1 cellular context compared by ENCODE assay signal in the genomic region with DNA sequence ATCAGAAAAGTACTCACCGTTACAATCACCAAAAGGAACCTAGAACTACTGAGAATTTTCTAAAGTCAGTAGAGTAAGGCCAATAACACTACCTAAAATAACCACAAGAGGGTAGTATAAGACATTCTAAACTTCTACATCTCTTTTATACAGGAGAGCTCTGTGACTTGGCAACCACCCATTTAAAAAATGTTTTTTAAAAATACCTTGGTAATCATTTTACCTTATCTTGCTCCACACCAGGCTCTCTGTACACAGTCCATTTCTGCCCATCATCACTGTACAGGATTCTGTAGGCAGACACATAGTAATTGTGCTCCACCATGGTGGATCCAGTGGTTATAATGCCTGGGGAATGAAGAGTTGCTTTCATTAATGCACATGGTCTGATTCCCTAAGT.
TF ChIP-seq lines count a peak whose summit lies in the region.

No MANE protein-coding gene starts in this region.

TF ChIP-seq in K562, 482 proteins besides CTCF, POLR2A, EP300 and RAD21 (continued from another document):
- TF ChIP-seq, protein P1, sequence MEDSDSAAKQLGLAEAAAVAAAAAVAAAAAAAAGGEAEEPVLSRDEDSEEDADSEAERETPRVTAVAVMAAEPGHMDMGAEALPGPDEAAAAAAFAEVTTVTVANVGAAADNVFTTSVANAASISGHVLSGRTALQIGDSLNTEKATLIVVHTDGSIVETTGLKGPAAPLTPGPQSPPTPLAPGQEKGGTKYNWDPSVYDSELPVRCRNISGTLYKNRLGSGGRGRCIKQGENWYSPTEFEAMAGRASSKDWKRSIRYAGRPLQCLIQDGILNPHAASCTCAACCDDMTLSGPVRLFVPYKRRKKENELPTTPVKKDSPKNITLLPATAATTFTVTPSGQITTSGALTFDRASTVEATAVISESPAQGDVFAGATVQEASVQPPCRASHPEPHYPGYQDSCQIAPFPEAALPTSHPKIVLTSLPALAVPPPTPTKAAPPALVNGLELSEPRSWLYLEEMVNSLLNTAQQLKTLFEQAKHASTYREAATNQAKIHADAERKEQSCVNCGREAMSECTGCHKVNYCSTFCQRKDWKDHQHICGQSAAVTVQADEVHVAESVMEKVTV (CRISPR knock-in tag; IDR thresholded peaks at IDR 0.05), result peak; percentile 55
- TF ChIP-seq ZNF316 (IDR thresholded peaks at IDR 0.05) (peak; percentile 15; the same call in 1 of the 2 replicates), TCF3 (CRISPR knock-in tag; IDR thresholded peaks at IDR 0.05) (peak; percentile 31; the same call in 1 of the 2 replicates), CBX1 (IDR thresholded peaks at IDR 0.05; ENCODE audit: low read depth) (no peak), FOXP1 (CRISPR knock-in tag; IDR thresholded peaks at IDR 0.05) (no peak), RFX1 (IDR thresholded peaks at IDR 0.05) (no peak), SMARCB1 (IDR thresholded peaks at IDR 0.05; ENCODE audit: insufficient read length, low read depth) (no peak), SAFB2 (IDR thresholded peaks at IDR 0.05; ENCODE audit: borderline replicate concordance, low read depth, low read length, severe bottlenecking) (no peak), SMC3 (conservative IDR thresholded peaks at IDR 0.05; ENCODE audit: insufficient read depth, low read depth, low read length) (peak; percentile 49)
- TF ChIP-seq, protein P2, sequence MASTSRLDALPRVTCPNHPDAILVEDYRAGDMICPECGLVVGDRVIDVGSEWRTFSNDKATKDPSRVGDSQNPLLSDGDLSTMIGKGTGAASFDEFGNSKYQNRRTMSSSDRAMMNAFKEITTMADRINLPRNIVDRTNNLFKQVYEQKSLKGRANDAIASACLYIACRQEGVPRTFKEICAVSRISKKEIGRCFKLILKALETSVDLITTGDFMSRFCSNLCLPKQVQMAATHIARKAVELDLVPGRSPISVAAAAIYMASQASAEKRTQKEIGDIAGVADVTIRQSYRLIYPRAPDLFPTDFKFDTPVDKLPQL (IDR thresholded peaks at IDR 0.05; ENCODE audit: extremely low read depth, insufficient read length), result no peak
- TF ChIP-seq, protein P3, sequence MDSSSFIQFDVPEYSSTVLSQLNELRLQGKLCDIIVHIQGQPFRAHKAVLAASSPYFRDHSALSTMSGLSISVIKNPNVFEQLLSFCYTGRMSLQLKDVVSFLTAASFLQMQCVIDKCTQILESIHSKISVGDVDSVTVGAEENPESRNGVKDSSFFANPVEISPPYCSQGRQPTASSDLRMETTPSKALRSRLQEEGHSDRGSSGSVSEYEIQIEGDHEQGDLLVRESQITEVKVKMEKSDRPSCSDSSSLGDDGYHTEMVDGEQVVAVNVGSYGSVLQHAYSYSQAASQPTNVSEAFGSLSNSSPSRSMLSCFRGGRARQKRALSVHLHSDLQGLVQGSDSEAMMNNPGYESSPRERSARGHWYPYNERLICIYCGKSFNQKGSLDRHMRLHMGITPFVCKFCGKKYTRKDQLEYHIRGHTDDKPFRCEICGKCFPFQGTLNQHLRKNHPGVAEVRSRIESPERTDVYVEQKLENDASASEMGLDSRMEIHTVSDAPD (CRISPR knock-in tag; IDR thresholded peaks at IDR 0.05), result no peak
